Comparison of ENCODE assay signal across 10 cellular contexts in the genomic region with DNA sequence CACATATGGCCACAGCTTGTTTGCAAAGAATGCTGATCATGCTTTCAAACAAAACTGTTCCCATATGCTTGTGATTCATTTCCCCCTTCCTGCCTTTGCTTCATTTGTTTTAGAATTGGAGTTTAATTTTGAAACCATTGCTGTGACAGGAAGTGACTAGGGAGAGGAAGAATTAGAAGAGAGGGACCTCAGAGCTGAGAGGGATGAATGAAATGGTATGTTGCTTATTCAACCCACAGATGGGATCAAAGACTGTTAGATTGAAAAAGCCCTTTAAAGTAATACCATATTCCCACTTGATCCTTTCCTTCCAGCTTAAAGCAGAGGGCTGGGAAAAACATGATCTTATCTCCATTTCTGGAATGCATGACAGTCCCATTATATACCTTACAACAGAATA.
A peak's percentile ranks its signal among the peaks of the same experiment; 100 is the strongest.
DNase-seq lines count a peak whose midpoint lies in the region; ATAC-seq and TF ChIP-seq lines count a peak whose summit lies in the region.
"Had no signal": no experiment of that assay in that cellular context is flagged by ENCODE, and none has a peak within 500 bp of the region (broad histone marks: within the 10 kb centered on the region; RNA-seq: fewer than 3 reads in every experiment).

No MANE protein-coding gene starts in this region.

- H3K9me3 ChIP-seq in RWPE2 (ENCODE audit: severe bottlenecking): no peaks in the 10 kb centered on the region
- H3K9me3 ChIP-seq in trophoblast cell (ENCODE audit: insufficient read depth, low read depth, low read length): peaks cover 6% of the 10 kb centered on the region

- H4K20me1 ChIP-seq in GM23338 (replicated peaks; ENCODE audit: insufficient read depth): no peaks in the 10 kb centered on the region

- H3K27me3 Mint-ChIP-seq in GM23338 (ENCODE audit: insufficient read depth, low read depth, poor library complexity): peaks cover 17% of the 10 kb centered on the region

- no peak overlapping the region for H3K4me3 ChIP-seq in GM23338
- no peak overlapping the region for H3K4me3 ChIP-seq in RWPE2 (ENCODE audit: severe bottlenecking)
- no peak overlapping the region for H3K4me3 ChIP-seq in trophoblast cell (ENCODE audit: low read depth, low read length)
- H3K4me3 ChIP-seq in H7 (ENCODE audit: insufficient read depth, low read depth, low read length): no peak overlapping the region

- H4K8ac ChIP-seq in trophoblast cell (ENCODE audit: low read depth, low read length): no peak overlapping the region

- no peak overlapping the region for H3K4ac ChIP-seq in trophoblast cell (ENCODE audit: low read depth, low read length)

- no peak for DNase-seq in GM23338 (ENCODE audit: low spot score)
- no peak for DNase-seq in RWPE2 (ENCODE audit: low spot score)
- no peak for DNase-seq in epithelial cell of prostate (ENCODE audit: low read depth, low spot score)
- peak in 1 of 2 donors; percentile 40 for DNase-seq in trophoblast cell
- DNase-seq in NCI-H82 treated with DMSO at 0.1 percent for 48 hours (lab: John Stamatoyannopoulos, UW; ENCODE audit: unreplicated experiment): no peak
- DNase-seq in H7: no peak
- DNase-seq: activated CD4-positive, alpha-beta T cell treated with anti-CD3 and anti-CD28 coated beads, Interleukin-2, amount 50 U/mL, for 48 hours; NCI-H1694; substantia nigra had no signal

- no peak overlapping the region; the same call in 1 of the 2 replicates for H2AFZ ChIP-seq in GM23338
- no peak overlapping the region for H2AFZ ChIP-seq in trophoblast cell (ENCODE audit: insufficient read depth, low read length, poor library complexity)

- H3K23ac ChIP-seq in trophoblast cell (ENCODE audit: low read length): no peak overlapping the region

- peaks cover 27% of the 10 kb centered on the region for H3K4me1 Mint-ChIP-seq in GM23338

- H3K9me3 Mint-ChIP-seq in GM23338: peaks cover 53% of the 10 kb centered on the region

- H3K4me1 ChIP-seq in GM23338 (ENCODE audit: insufficient read depth): peaks cover 14% of the 10 kb centered on the region; the same call in 1 of the 2 replicates
- peaks cover 25% of the 10 kb centered on the region for H3K4me1 ChIP-seq in RWPE2 (ENCODE audit: insufficient read depth, poor library complexity, severe bottlenecking)
- H3K4me1 ChIP-seq in trophoblast cell (ENCODE audit: control insufficient read depth in 1 of 2, insufficient read depth in 2 of 2, low read length in 2 of 2): peaks cover 3 to 7% of the 10 kb centered on the region in 2 experiments

- no peak overlapping the region for H2BK12ac ChIP-seq in trophoblast cell (ENCODE audit: low read length)

- H3F3A ChIP-seq in GM23338 (replicated peaks; ENCODE audit: low read depth): peaks cover 6% of the 10 kb centered on the region; the same call in 1 of the 2 replicates

- H3K4me3 Mint-ChIP-seq in GM23338: no peak overlapping the region

- H3K79me2 ChIP-seq in GM23338 (replicated peaks; ENCODE audit: insufficient read depth): no peaks in the 10 kb centered on the region
- H3K79me2 ChIP-seq in trophoblast cell (ENCODE audit: control insufficient read depth, insufficient read depth, low read length, poor library complexity): no peaks in the 10 kb centered on the region

- H2AK5ac ChIP-seq in trophoblast cell (ENCODE audit: low read length): no peak overlapping the region

- no peak overlapping the region for H4K91ac ChIP-seq in trophoblast cell (ENCODE audit: low read depth, low read length)

- H3K27ac ChIP-seq in GM23338 (ENCODE audit: low read depth) (no peak overlapping the region), RWPE2 (ENCODE audit: poor library complexity, severe bottlenecking) (peak overlapping the region; percentile 87), epithelial cell of prostate (peak overlapping the region; percentile 88), trophoblast cell (ENCODE audit: low read depth, low read length) (peak overlapping the region; percentile 66)

- H4K12ac ChIP-seq in trophoblast cell (ENCODE audit: low read depth, low read length): no peak overlapping the region

- H3K27ac Mint-ChIP-seq in GM23338: no peak overlapping the region

- H3K18ac ChIP-seq in trophoblast cell (ENCODE audit: low read length): no peak overlapping the region

- H2BK120ac ChIP-seq in trophoblast cell (ENCODE audit: insufficient read depth, low read length, poor library complexity): no peak overlapping the region

- ATAC-seq in GM23338 (no peak), RWPE2 (ENCODE audit: low read depth) (peak; percentile 75), GM18861 (IDR thresholded peaks at IDR 0.05; ENCODE audit: unreplicated experiment) (no peak)

- peaks cover 3% of the 10 kb centered on the region for H3K79me1 ChIP-seq in trophoblast cell (ENCODE audit: low read length)

- H3K9ac ChIP-seq in trophoblast cell (ENCODE audit: low read length): no peak overlapping the region

- TF ChIP-seq CTCF in GM23338 (conservative IDR thresholded peaks at IDR 0.05; ENCODE audit: low read depth in 2 of 2) (no peak), RWPE2 (IDR thresholded peaks at IDR 0.05; ENCODE audit: poor library complexity, severe bottlenecking) (no peak)

- H3K36me3 Mint-ChIP-seq in GM23338 (ENCODE audit: low read depth): peaks cover 50% of the 10 kb centered on the region

- H3K4me2 ChIP-seq in GM23338 (peak overlapping the region; percentile 52), trophoblast cell (ENCODE audit: low read length) (no peak overlapping the region)

- peaks cover 17% of the 10 kb centered on the region for H3K36me3 ChIP-seq in GM23338 (ENCODE audit: insufficient read depth)
- no peaks in the 10 kb centered on the region for H3K36me3 ChIP-seq in RWPE2 (ENCODE audit: low read depth)
- H3K36me3 ChIP-seq in trophoblast cell (ENCODE audit: control insufficient read depth in 1 of 2, insufficient read depth in 2 of 2, low read length in 2 of 2): peaks cover 0 to 4% of the 10 kb centered on the region in 2 experiments
- no peaks in the 10 kb centered on the region for H3K36me3 ChIP-seq in H7 (replicated peaks; ENCODE audit: control insufficient read depth, insufficient read depth, low read length)

- peaks cover 28% of the 10 kb centered on the region for H3K9me2 ChIP-seq in GM23338 (ENCODE audit: insufficient read depth)

- H3K14ac ChIP-seq in trophoblast cell (ENCODE audit: low read length): no peak overlapping the region

- H3K27me3 ChIP-seq in GM23338 (ENCODE audit: insufficient read depth): no peaks in the 10 kb centered on the region
- no peaks in the 10 kb centered on the region for H3K27me3 ChIP-seq in RWPE2 (ENCODE audit: insufficient read depth, poor library complexity, severe bottlenecking)
- no peaks in the 10 kb centered on the region for H3K27me3 ChIP-seq in trophoblast cell (ENCODE audit: insufficient read depth, low read length)
- H3K27me3 ChIP-seq in H7 (ENCODE audit: control insufficient read depth, insufficient read depth, low read length): no peaks in the 10 kb centered on the region

- H2BK5ac ChIP-seq in trophoblast cell (ENCODE audit: low read depth, low read length, poor library complexity): no peak overlapping the region
